Comparison of ENCODE assay signal across 13 cellular contexts in genomic region chr9:108443741-108444140, GRCh38.
DNase-seq lines count a peak whose midpoint lies in the region; ATAC-seq, FAIRE-seq and TF ChIP-seq lines count a peak whose summit lies in the region.
"Had no signal": no experiment of that assay in that cellular context is flagged by ENCODE, and none has a peak within 500 bp of the region (broad histone marks: within the 10 kb centered on the region; RNA-seq: fewer than 3 reads in every experiment).

No MANE protein-coding gene starts in this region.

- H3K4me1 ChIP-seq in HepG2 (ENCODE audit: insufficient read depth, low read length) (peaks cover 66% of the 10 kb centered on the region), right lobe of liver (no peaks in the 10 kb centered on the region), breast epithelium (peaks cover 3 to 12% of the 10 kb centered on the region in 2 donors), vagina (peaks cover 41% of the 10 kb centered on the region)

- ATAC-seq in HepG2 (no peak), right lobe of liver (no peak), GM21717 (IDR thresholded peaks at IDR 0.05; ENCODE audit: unreplicated experiment) (no peak)
- ATAC-seq: activated CD4-positive, alpha-beta T cell treated with anti-CD3 and anti-CD28 coated beads for 36 hours; Right ventricle myocardium inferior had no signal

- no peak for TF ChIP-seq RAD21 in HepG2 (CRISPR knock-in tag; IDR thresholded peaks at IDR 0.05)

- 64% methylated on average over 3 of the region's 3 CpGs for WGBS in HepG2 (ENCODE audit: low lambda C conversion rate)
- 34% methylated on average over 3 of the region's 3 CpGs for WGBS in right lobe of liver (ENCODE audit: insufficient coverage, low coverage, low lambda C conversion rate, missing lambda C conversion rate)

- no peaks in the 10 kb centered on the region for H3K27me3 ChIP-seq in HepG2 (ENCODE audit: control insufficient read depth in 1 of 2, insufficient read depth in 2 of 2, low read length in 2 of 2)
- H3K27me3 ChIP-seq in right lobe of liver, result no peaks in the 10 kb centered on the region
- no peaks in the 10 kb centered on the region for H3K27me3 ChIP-seq in breast epithelium
- no peaks in the 10 kb centered on the region for H3K27me3 ChIP-seq in vagina

- CTCF ChIA-PET in HepG2 (lab: Yijun Ruan, JAX; ENCODE audit: low intra/inter-chr PET ratio, low total read pairs), result no interaction called here

- intact Hi-C loops in HepG2 (cut with micrococcal nuclease; ENCODE audit: unreplicated experiment) (loop anchor here (2.0 kb wide), 1 partner anchor 23 kb away; no protein-coding TSS in a partner anchor), right lobe of liver (cut with DNase I) (no loop called here), breast epithelium (cut with DNase I; ENCODE audit: low total_unique reads) (no loop called here), vagina (cut with DNase I) (no loop called here)

- no peaks in the 10 kb centered on the region for H3K79me2 ChIP-seq in HepG2 (ENCODE audit: insufficient read depth, low read length)

- TF ChIP-seq CTCF in HepG2 (CRISPR knock-in tag; IDR thresholded peaks at IDR 0.05) (no peak), right lobe of liver (IDR thresholded peaks at IDR 0.05) (no peak), breast epithelium (IDR thresholded peaks at IDR 0.05) (no peak), vagina (IDR thresholded peaks at IDR 0.05) (no peak)

- no peak overlapping the region for H3K4me3 ChIP-seq in HepG2 (replicated peaks in 1 of 3; ENCODE audit: insufficient read depth in 1 of 3, low read depth in 2 of 3, low read length in 3 of 3)
- H3K4me3 ChIP-seq in right lobe of liver, result no peak overlapping the region
- no peak overlapping the region for H3K4me3 ChIP-seq in breast epithelium
- H3K4me3 ChIP-seq in vagina, result peak overlapping the region in 1 of 2 donors; percentile 40

- no peaks in the 10 kb centered on the region for H3K36me3 ChIP-seq in HepG2 (replicated peaks in 1 of 2; ENCODE audit: control insufficient read depth in 1 of 2, insufficient read depth in 2 of 2, low read length in 2 of 2)
- H3K36me3 ChIP-seq in right lobe of liver, result no peaks in the 10 kb centered on the region
- H3K36me3 ChIP-seq in breast epithelium, result no peaks in the 10 kb centered on the region
- H3K36me3 ChIP-seq in vagina, result no peaks in the 10 kb centered on the region

- POLR2A ChIA-PET in HepG2 (lab: Yijun Ruan, JAX), result no interaction called here

- no peak for TF ChIP-seq POLR2A in HepG2 (IDR thresholded peaks at IDR 0.05; ENCODE audit: insufficient read depth in 1 of 2, low read depth in 2 of 2, low read length in 2 of 2)
- no peak for TF ChIP-seq POLR2A in right lobe of liver (IDR thresholded peaks at IDR 0.05)
- TF ChIP-seq POLR2A in breast epithelium (IDR thresholded peaks at IDR 0.05), result no peak
- no peak for TF ChIP-seq POLR2A in vagina (IDR thresholded peaks at IDR 0.05)

- H3K4me2 ChIP-seq in HepG2 (ENCODE audit: low read depth, low read length), result peak overlapping the region; percentile 41

- no peak for FAIRE-seq in HepG2 (lab: Jason Lieb, UNC)

- BruUV-seq in HepG2 (replicated peaks; lab: Mats Ljungman, UMichigan), result no TSS peak

- H3K27ac ChIP-seq in HepG2 (ENCODE audit: extremely low read length, insufficient read depth, low read length) (peak overlapping the region; percentile 82), right lobe of liver (no peak overlapping the region), breast epithelium (peak overlapping the region; percentile 88 to 90), vagina (peak overlapping the region; percentile 73)
- H3K27ac ChIP-seq: HL-60 had no signal

- H3K9ac ChIP-seq in HepG2 (ENCODE audit: insufficient read depth, low read depth, low read length), result peak overlapping the region; percentile 64

- in situ Hi-C loops in HepG2 (cut with HindIII; ENCODE audit: extremely low pct_ligation_motif_present, low pct_unique_long_range_greater_than_20kb), result loop anchor here (25.0 kb wide), 1 partner anchor 319 kb away; no protein-coding TSS in a partner anchor

- H4K20me1 ChIP-seq in HepG2 (ENCODE audit: insufficient read depth, low read length), result no peaks in the 10 kb centered on the region

- DNase-seq in HepG2 (ENCODE audit: low spot score), result peak; percentile 35
- DNase-seq in right lobe of liver, result no peak
- DNase-seq in breast epithelium (ENCODE audit: low spot score in 2 of 2), result no peak
- peak; percentile 70 for DNase-seq in kidney glomerular epithelial cell (lab: John Stamatoyannopoulos, UW)
- no peak for DNase-seq in vagina (ENCODE audit: extremely low spot score in 2 of 2)
- no peak for DNase-seq in HK-2 (ENCODE audit: unreplicated experiment)
- no peak for DNase-seq in stimulated activated CD4-positive, alpha-beta T cell treated with anti-CD3 and anti-CD28 coated beads, Interleukin-1b, Interleukin-23, amount 100 ng/mL, for 48 hours
- DNase-seq: activated CD4-positive, alpha-beta T cell treated with anti-CD3 and anti-CD28 coated beads for 36 hours; activated naive CD4-positive, alpha-beta T cell treated with Interleukin-2 at 50 U/mL for 16 hours; NCI-H187 had no signal

- H2AFZ ChIP-seq in HepG2 (ENCODE audit: low read length), result no peak overlapping the region

- H3K9me3 ChIP-seq in HepG2 (ENCODE audit: low read length) (no peaks in the 10 kb centered on the region), right lobe of liver (no peaks in the 10 kb centered on the region), breast epithelium (no peaks in the 10 kb centered on the region), vagina (no peaks in the 10 kb centered on the region)

- TF ChIP-seq EP300 in HepG2 (IDR thresholded peaks at IDR 0.05; ENCODE audit: low read depth in 2 of 2, low read length in 2 of 2) (no peak), HepG2 (CRISPR knock-in tag; IDR thresholded peaks at IDR 0.05; ENCODE audit: borderline replicate concordance) (no peak)

TF ChIP-seq in HepG2, 621 proteins besides CTCF, POLR2A, EP300 and RAD21:
- TF ChIP-seq ZNF205 (CRISPR knock-in tag; IDR thresholded peaks at IDR 0.05) (0 out of 2 replicates have a peak, but pooled peaks have one; percentile 4), FOXO4 (CRISPR knock-in tag; conservative IDR thresholded peaks at IDR 0.05) (no peak), CREM (IDR thresholded peaks at IDR 0.05) (peak; percentile 4; the same call in 1 of the 2 replicates), CREM (CRISPR knock-in tag; IDR thresholded peaks at IDR 0.05) (no peak), ERF (CRISPR knock-in tag; IDR thresholded peaks at IDR 0.05) (no peak), NCOR1 (IDR thresholded peaks at IDR 0.05; ENCODE audit: borderline replicate concordance, low read length) (peak; percentile 9; the same call in 1 of the 2 replicates)
TF ChIP-seq in HepG2: peak in this region for 3.

Comparison
In these comparisons a context has a peak if more than half of its experiments do, and no peak if none do; other contexts are left out.
1. DNase-seq: peak in HepG2 (single experiment) and kidney glomerular epithelial cell (single experiment); none in right lobe of liver (0 of 3), breast epithelium (0 of 2), vagina (0 of 2), HK-2 (single experiment) and stimulated activated CD4-positive, alpha-beta T cell treated with anti-CD3 and anti-CD28 coated beads, Interleukin-1b, Interleukin-23, amount 100 ng/mL, for 48 hours (single experiment).
2. H3K27ac ChIP-seq: peak in HepG2 (single experiment), breast epithelium (2 of 2) and vagina (single experiment); none in right lobe of liver (0 of 3).